ENCODE assay signal across 8 cellular contexts in genomic region chr16:73058616-73059409, GRCh38. TPM values are rescaled to one million over a fixed set of nuclear protein-coding genes. Genes with fewer than 3 reads are reported as not detected.
DNase-seq lines count a peak whose midpoint lies in the region; ATAC-seq and TF ChIP-seq lines count a peak whose summit lies in the region.

No MANE protein-coding gene starts in this region.

- H3K36me3 ChIP-seq in SJCRH30 (no peaks in the 10 kb centered on the region), endodermal cell (ENCODE audit: control insufficient read depth, insufficient read depth, low read length) (no peaks in the 10 kb centered on the region), muscle layer of colon (ENCODE audit: insufficient read depth, low read length) (no peaks in the 10 kb centered on the region)

- H3K9me3 ChIP-seq in SJCRH30 (replicated peaks) = no peaks in the 10 kb centered on the region
- no peaks in the 10 kb centered on the region for H3K9me3 ChIP-seq in endodermal cell (ENCODE audit: control insufficient read depth, low read length)
- H3K9me3 ChIP-seq in muscle layer of colon (ENCODE audit: low read length) = no peaks in the 10 kb centered on the region

- TF ChIP-seq CTCF in HL-60 (IDR thresholded peaks at IDR 0.05; ENCODE audit: insufficient read depth, low read length) (no peak), endodermal cell (conservative IDR thresholded peaks at IDR 0.05) (no peak)

- H3K4me3 Mint-ChIP-seq in endodermal cell = peak overlapping the region; percentile 63

- no peaks in the 10 kb centered on the region for H3K36me3 Mint-ChIP-seq in endodermal cell (ENCODE audit: low read depth)

- ATAC-seq in GM19438 (IDR thresholded peaks at IDR 0.05; ENCODE audit: low read depth, unreplicated experiment) = peak; percentile 34

- no peak overlapping the region for H3K9ac ChIP-seq in endodermal cell (ENCODE audit: extremely low read depth, low read length, poor library complexity, severe bottlenecking)
- H3K9ac ChIP-seq in muscle layer of colon (ENCODE audit: low read length) = peak overlapping the region; percentile 52

- H3K27me3 ChIP-seq in HL-60 (ENCODE audit: insufficient read depth, poor library complexity, severe bottlenecking) (peaks cover 37% of the 10 kb centered on the region), SJCRH30 (no peaks in the 10 kb centered on the region), endodermal cell (ENCODE audit: control insufficient read depth, insufficient read depth, low read length, poor library complexity, severe bottlenecking) (peaks cover 88% of the 10 kb centered on the region), muscle layer of colon (ENCODE audit: control insufficient read depth in 1 of 2, insufficient read depth in 2 of 2, low read length in 2 of 2) (no peaks in the 10 kb centered on the region)

- 0% methylated on average over 3 to 71 of the region's 72 CpGs for WGBS in endodermal cell (ENCODE audit: insufficient coverage in 1 of 2, insufficient read length in 1 of 2), 2 experiments

- DNase-seq in DMS114 treated with DMSO at 0.1 percent for 48 hours (lab: John Stamatoyannopoulos, UW; ENCODE audit: unreplicated experiment) (peak; percentile 68), HL-60 (ENCODE audit: low read depth in 1 of 2, low spot score in 1 of 2) (peak in 1 of 2 experiments; percentile 24), SJCRH30 (peak; percentile 38 to 53), endodermal cell (peak; percentile 84), middle frontal gyrus (ENCODE audit: extremely low spot score, low spot score) (no peak)
- DNase-seq in activated effector memory CD4-positive, alpha-beta T cell treated with anti-CD3 and anti-CD28 coated beads, Interleukin-2, amount 50 U/mL, for 16 hours = no peak

- H3K9me3 Mint-ChIP-seq in endodermal cell = no peaks in the 10 kb centered on the region

- H3K27ac ChIP-seq in HL-60 (replicated peaks) (peak overlapping the region; percentile 56), SJCRH30 (peak overlapping the region; percentile 56), endodermal cell (ENCODE audit: low read depth, low read length) (peak overlapping the region; percentile 74), muscle layer of colon (ENCODE audit: low read depth, low read length) (peak overlapping the region; percentile 95)

- H3K4me1 ChIP-seq in SJCRH30 = peaks cover 8% of the 10 kb centered on the region
- H3K4me1 ChIP-seq in endodermal cell (ENCODE audit: control insufficient read depth, insufficient read depth, low read length) = peaks cover 6% of the 10 kb centered on the region
- peaks cover 51% of the 10 kb centered on the region for H3K4me1 ChIP-seq in muscle layer of colon (ENCODE audit: insufficient read depth, low read length)

- no peak overlapping the region for H3K27ac Mint-ChIP-seq in endodermal cell

- H3K4me1 Mint-ChIP-seq in endodermal cell = peaks cover 19% of the 10 kb centered on the region

- H3K4me3 ChIP-seq in HL-60 (replicated peaks; ENCODE audit: insufficient read depth, low read length) (peak overlapping the region; percentile 45), SJCRH30 (peak overlapping the region; percentile 80), endodermal cell (ENCODE audit: low read length) (peak overlapping the region; percentile 82), muscle layer of colon (ENCODE audit: low read depth in 1 of 2, low read length in 2 of 2) (peak overlapping the region; percentile 79 to 80)

- H3K27me3 Mint-ChIP-seq in endodermal cell (ENCODE audit: insufficient read depth) = peaks cover 52% of the 10 kb centered on the region

RNA-seq across cellular contexts. Expression of gene ZFHX3, which starts 10.9 kb away (rescaled TPM):
- total RNA-seq in SJCRH30 (2014; rRNA removed; shearing (Covaris generic)) = 4.4 and 5.1 TPM in 2 replicates
- 1 to 10 TPM in 1 of 2 donors, under 1 TPM in 1; 0.79 to 2.2 TPM for total RNA-seq in endodermal cell
- polyA plus RNA-seq in endodermal cell (2013, experiment 1 of 2) = 9.3 TPM
- 10.4 TPM for polyA plus RNA-seq in endodermal cell (2013, experiment 2 of 2)

Comparison
In these comparisons a context has a peak if more than half of its experiments do, and no peak if none do; other contexts are left out.
1. DNase-seq: peak in DMS114 treated with DMSO at 0.1 percent for 48 hours (single experiment), SJCRH30 (2 of 2) and endodermal cell (single experiment); none in activated effector memory CD4-positive, alpha-beta T cell treated with anti-CD3 and anti-CD28 coated beads, Interleukin-2, amount 50 U/mL, for 16 hours (single experiment) and middle frontal gyrus (single experiment).
2. Peak in every context shown above with its lines, with median percentiles within 50 percentile points of each other: H3K27ac ChIP-seq and H3K4me3 ChIP-seq.